16 cellular contexts compared by ENCODE assay signal in genomic region chr12:91813701-91814100, GRCh38.
DNase-seq lines count a peak whose midpoint lies in the region; ATAC-seq, FAIRE-seq and TF ChIP-seq lines count a peak whose summit lies in the region.
"Had no signal": no experiment of that assay in that cellular context is flagged by ENCODE, and none has a peak within 500 bp of the region (broad histone marks: within the 10 kb centered on the region; RNA-seq: fewer than 3 reads in every experiment).

No MANE protein-coding gene starts in this region.

- H3K4me2 ChIP-seq in mammary epithelial cell (ENCODE audit: insufficient read depth, low read depth, low read length) = no peak overlapping the region

- H3K4me3 ChIP-seq in mammary epithelial cell (replicated peaks in 1 of 3; ENCODE audit: insufficient read depth in 1 of 3, low read depth in 2 of 3, low read length in 3 of 3) (no peak overlapping the region), breast epithelium (no peak overlapping the region), MG63 (no peak overlapping the region)
- H3K4me3 ChIP-seq: adrenal gland, dorsolateral prefrontal cortex, heart right ventricle, testis had no signal

- in situ Hi-C loops in mammary epithelial cell (cut with MboI; ENCODE audit: low sequenced_read_pairs in 2 of 2) = no loop called here

- TF ChIP-seq CTCF in mammary epithelial cell (conservative IDR thresholded peaks at IDR 0.05 in 1 of 2, IDR thresholded peaks at IDR 0.05 in 1 of 2; ENCODE audit: extremely low read depth in 1 of 2, insufficient read depth in 1 of 2, low read depth in 1 of 2, low read length in 2 of 2) = no peak
- TF ChIP-seq CTCF in breast epithelium (IDR thresholded peaks at IDR 0.05) = no peak

- H4K20me1 ChIP-seq in mammary epithelial cell (ENCODE audit: insufficient read depth, low read length) = no peaks in the 10 kb centered on the region

- H3K79me2 ChIP-seq in mammary epithelial cell (ENCODE audit: insufficient read depth, low read length) = no peaks in the 10 kb centered on the region

- no peak for FAIRE-seq in GM12891 (lab: Jason Lieb, UNC)
- FAIRE-seq: GM18507 had no signal

- no peaks in the 10 kb centered on the region for H3K9me3 ChIP-seq in mammary epithelial cell (replicated peaks; ENCODE audit: insufficient read depth, low read length)
- peaks cover 0 to 7% of the 10 kb centered on the region in 2 donors for H3K9me3 ChIP-seq in breast epithelium
- no peaks in the 10 kb centered on the region for H3K9me3 ChIP-seq in MG63
- H3K9me3 ChIP-seq: adrenal gland, testis had no signal

- H3K4me1 ChIP-seq in mammary epithelial cell (ENCODE audit: insufficient read depth, low read length) = peaks cover 18% of the 10 kb centered on the region
- H3K4me1 ChIP-seq in breast epithelium = no peaks in the 10 kb centered on the region
- H3K4me1 ChIP-seq: adrenal gland, testis had no signal

- no peak overlapping the region for H3K9ac ChIP-seq in mammary epithelial cell (ENCODE audit: insufficient read depth, low read length)

- no peak overlapping the region for H2AFZ ChIP-seq in mammary epithelial cell (ENCODE audit: low read depth, low read length)

- DNase-seq in mammary epithelial cell = peak; percentile 69
- no peak for DNase-seq in breast epithelium (ENCODE audit: low spot score in 2 of 2)
- peak; percentile 39 for DNase-seq in MG63
- DNase-seq in fibroblast of peridontal ligament (ENCODE audit: extremely low read depth) = peak; percentile 61
- no peak for DNase-seq in GM12891 (ENCODE audit: insufficient read length, low spot score)
- no peak for DNase-seq in NCI-H1105 treated with DMSO at 0.1 percent for 48 hours (lab: John Stamatoyannopoulos, UW)
- DNase-seq: activated CD8-positive, alpha-beta memory T cell treated with anti-CD3 and anti-CD28 coated beads for 24 hours; adrenal gland; dorsolateral prefrontal cortex; heart right ventricle; NCI-H1417 treated with DMSO at 0.1 percent for 48 hours; NCI-H526 treated with DMSO at 0.1 percent for 48 hours; Right ventricle myocardium superior; testis had no signal

- H3K27ac ChIP-seq in mammary epithelial cell (ENCODE audit: insufficient read depth, low read depth, low read length) (no peak overlapping the region), breast epithelium (no peak overlapping the region)
- H3K27ac ChIP-seq: adrenal gland, dorsolateral prefrontal cortex, heart right ventricle, testis had no signal

- TF ChIP-seq POLR2A in breast epithelium (IDR thresholded peaks at IDR 0.05) = no peak
- no peak for TF ChIP-seq POLR2A in GM12891 (IDR thresholded peaks at IDR 0.05; ENCODE audit: low read depth, low read length)

- no peaks in the 10 kb centered on the region for H3K36me3 ChIP-seq in mammary epithelial cell (ENCODE audit: insufficient read depth, low read length)
- no peaks in the 10 kb centered on the region for H3K36me3 ChIP-seq in breast epithelium
- H3K36me3 ChIP-seq in MG63 = no peaks in the 10 kb centered on the region
- H3K36me3 ChIP-seq: adrenal gland, heart right ventricle had no signal

- BruUV-seq in mammary epithelial cell (replicated peaks; lab: Mats Ljungman, UMichigan) = no TSS peak

- ATAC-seq in GM19452 (IDR thresholded peaks at IDR 0.05; ENCODE audit: unreplicated experiment) = no peak
- ATAC-seq: heart right ventricle had no signal

- dilution Hi-C loops in mammary epithelial cell (cut with HindIII; ENCODE audit: low sequenced_read_pairs) = no loop called here

- 90% methylated on average over 3 of the region's 3 CpGs for WGBS in mammary epithelial cell (ENCODE audit: low coverage, missing lambda C conversion rate)

- H3K27me3 ChIP-seq in mammary epithelial cell (ENCODE audit: insufficient read depth, low read length) (no peaks in the 10 kb centered on the region), breast epithelium (no peaks in the 10 kb centered on the region), MG63 (no peaks in the 10 kb centered on the region)
- H3K27me3 ChIP-seq: adrenal gland, dorsolateral prefrontal cortex, heart right ventricle, testis had no signal

- intact Hi-C loops in mammary epithelial cell (cut with micrococcal nuclease) = loop anchor here (10.0 kb wide), 2 partner anchors 181 to 841 kb away; no protein-coding TSS in a partner anchor
- intact Hi-C loops in breast epithelium (cut with DNase I; ENCODE audit: low total_unique reads) = no loop called here

- CTCF ChIA-PET in mammary epithelial cell (lab: Charles Lee; ENCODE audit: low non-redundant PET) = interaction anchor here (0.6 kb wide), 1 partner anchor 234 kb away, joined by 3 read pairs; no protein-coding TSS in a partner anchor

TF ChIP-seq in GM12891, 5 proteins besides CTCF, POLR2A, EP300 and RAD21:
- TF ChIP-seq TAF1 (IDR thresholded peaks at IDR 0.05; ENCODE audit: low read depth, low read length) (no peak), PAX5 (IDR thresholded peaks at IDR 0.05; ENCODE audit: insufficient read depth, low read length, severe bottlenecking) (no peak), POU2F2 (IDR thresholded peaks at IDR 0.05; ENCODE audit: low read depth, low read length) (no peak), SPI1 (IDR thresholded peaks at IDR 0.05; ENCODE audit: low read depth, low read length) (no peak), POLR2AphosphoS5 (IDR thresholded peaks at IDR 0.05; ENCODE audit: low read depth, low read length) (no peak)

Comparison
In these comparisons a context has a peak if more than half of its experiments do, and no peak if none do; other contexts are left out.
1. DNase-seq: peak in mammary epithelial cell (single experiment), MG63 (single experiment) and fibroblast of peridontal ligament (single experiment); none in breast epithelium (0 of 2), GM12891 (single experiment) and NCI-H1105 treated with DMSO at 0.1 percent for 48 hours (single experiment).